ENCODE assay signal across 8 cellular contexts in genomic region chr17:43900183-43900857, GRCh38. TPM values are rescaled to one million over a fixed set of nuclear protein-coding genes. Genes with fewer than 3 reads are reported as not detected.
DNase-seq lines count a peak whose midpoint lies in the region; ATAC-seq and TF ChIP-seq lines count a peak whose summit lies in the region.

No MANE protein-coding gene starts in this region.

- DNase-seq in DMS53 (lab: John Stamatoyannopoulos, UW), result peak; percentile 96
- DNase-seq in NCI-H524 treated with DMSO at 0.1 percent for 48 hours (lab: John Stamatoyannopoulos, UW), result peak; percentile 58
- peak; percentile 61 to 74 for DNase-seq in activated CD4-positive, alpha-beta T cell treated with anti-CD3 and anti-CD28 coated beads, Interleukin-2, amount 50 U/mL, for 24 hours (ENCODE audit: low read depth in 1 of 2, low spot score in 1 of 2)
- DNase-seq in left lung, result peak; percentile 84 to 93
- peak; percentile 67 to 80 for DNase-seq in stimulated activated CD4-positive, alpha-beta T cell treated with anti-CD3 and anti-CD28 coated beads, Interleukin-1b, Interleukin-23, amount 100 ng/mL, for 4 hours (ENCODE audit: low read depth in 2 of 2)

- H3K4me1 ChIP-seq in left lung, result peaks cover 6 to 12% of the 10 kb centered on the region in 2 donors

- H3K27me3 ChIP-seq in left lung, result peaks cover 4 to 68% of the 10 kb centered on the region in 2 donors

- H3K4me3 Mint-ChIP-seq in dendritic cell treated with granulocyte-macrophage colony-stimulating factor and Interleukin-4, amounts not matched to agents 40 ng/mL and 50 ng/mL, for 4 days, result peak overlapping the region; percentile 70

- no peaks in the 10 kb centered on the region for H3K9me3 ChIP-seq in left lung

- TF ChIP-seq CTCF in left lung (IDR thresholded peaks at IDR 0.05), result no peak

- H3K36me3 Mint-ChIP-seq in dendritic cell treated with granulocyte-macrophage colony-stimulating factor and Interleukin-4, amounts not matched to agents 40 ng/mL and 50 ng/mL, for 4 days (ENCODE audit: low read depth), result no peaks in the 10 kb centered on the region

- peak overlapping the region; percentile 40 for H3K27ac Mint-ChIP-seq in dendritic cell treated with granulocyte-macrophage colony-stimulating factor and Interleukin-4, amounts not matched to agents 40 ng/mL and 50 ng/mL, for 4 days

- H3K4me1 Mint-ChIP-seq in dendritic cell treated with granulocyte-macrophage colony-stimulating factor and Interleukin-4, amounts not matched to agents 40 ng/mL and 50 ng/mL, for 4 days (ENCODE audit: low read depth), result peaks cover 13% of the 10 kb centered on the region

- H3K27ac ChIP-seq in left lung, result no peak overlapping the region

- no peaks in the 10 kb centered on the region for H3K9me3 Mint-ChIP-seq in dendritic cell treated with granulocyte-macrophage colony-stimulating factor and Interleukin-4, amounts not matched to agents 40 ng/mL and 50 ng/mL, for 4 days

- H3K36me3 ChIP-seq in left lung, result no peaks in the 10 kb centered on the region

- peak; percentile 69 for ATAC-seq in HG03280 (IDR thresholded peaks at IDR 0.05; ENCODE audit: unreplicated experiment)
- peak; percentile 99 for ATAC-seq in left lung
- no peak for ATAC-seq in HG02973 (IDR thresholded peaks at IDR 0.05; ENCODE audit: unreplicated experiment)

- H3K4me3 ChIP-seq in left lung, result peak overlapping the region; percentile 22 to 31

- intact Hi-C loops in dendritic cell treated with granulocyte-macrophage colony-stimulating factor and Interleukin-4, amounts not matched to agents 40 ng/mL and 50 ng/mL, for 4 days (cut with micrococcal nuclease), result no loop called here
- intact Hi-C loops in left lung (cut with DNase I), result no loop called here

- H3K27me3 Mint-ChIP-seq in dendritic cell treated with granulocyte-macrophage colony-stimulating factor and Interleukin-4, amounts not matched to agents 40 ng/mL and 50 ng/mL, for 4 days, result peaks cover 62% of the 10 kb centered on the region

RNA-seq across cellular contexts. Expression of gene MPP2, which starts 7.0 kb away (rescaled TPM):
- 1 to 10 TPM; 1.5 to 1.7 TPM for total RNA-seq in left lung

RNA-seq across cellular contexts. Expression of gene PPY, which starts 42.0 kb away (rescaled TPM):
- total RNA-seq in left lung, result not detected

RNA-seq across cellular contexts. Expression of gene CD300LG, which starts 53.3 kb away (rescaled TPM):
- 1 to 10 TPM; 1.6 to 7.1 TPM for total RNA-seq in left lung

RNA-seq across cellular contexts. Expression of gene PYY, which starts 53.4 kb away (rescaled TPM):
- not detected for total RNA-seq in left lung
